Comparison of ENCODE assay signal across 21 cellular contexts in genomic region chr2:28986429-28986828, GRCh38. TPM values are rescaled to one million over a fixed set of nuclear protein-coding genes. Genes with fewer than 3 reads are reported as not detected.
A peak's percentile ranks its signal among the peaks of the same experiment; 100 is the strongest.
DNase-seq lines count a peak whose midpoint lies in the region; TF ChIP-seq lines count a peak whose summit lies in the region.
"Had no signal": no experiment of that assay in that cellular context is flagged by ENCODE, and none has a peak within 500 bp of the region (broad histone marks: within the 10 kb centered on the region; RNA-seq: fewer than 3 reads in every experiment).

No MANE protein-coding gene starts in this region.

- H3K4me3 ChIP-seq in H7 (ENCODE audit: insufficient read depth, low read depth, low read length) = no peak overlapping the region
- H3K4me3 ChIP-seq: SK-N-MC had no signal

- intact Hi-C loops in posterior vena cava (cut with DNase I) = no loop called here

- H3K4me1 Mint-ChIP-seq in immature natural killer cell = peaks cover 14 to 19% of the 10 kb centered on the region in 2 donors
- H3K4me1 Mint-ChIP-seq: IgD-negative memory B cell had no signal

- H3K27me3 ChIP-seq in H7 (ENCODE audit: control insufficient read depth, insufficient read depth, low read length) = no peaks in the 10 kb centered on the region

- DNase-seq in H7 = peak; percentile 16
- no peak for DNase-seq in immature natural killer cell
- peak; percentile 78 for DNase-seq in posterior vena cava (ENCODE audit: low spot score)
- DNase-seq in ureter (ENCODE audit: low spot score) = no peak
- no peak for DNase-seq in NCI-H2227 treated with DMSO at 0.1 percent for 48 hours (lab: John Stamatoyannopoulos, UW)
- no peak for DNase-seq in activated naive CD4-positive, alpha-beta T cell treated with anti-CD3 and anti-CD28 coated beads, Interleukin-2, amount 50 U/mL, for 16 hours
- no peak for DNase-seq in activated CD4-positive, CD25-positive, alpha-beta regulatory T cell treated with anti-CD3 and anti-CD28 coated beads, Interleukin-2, amount 50 U/mL, for 72 hours
- DNase-seq: AML-193; Kasumi-1; MM.1S; NCI-H1092; NCI-H146; NCI-H2081; NCI-H2171 treated with DMSO at 0.1 percent for 48 hours; NCI-H446 treated with DMSO at 0.1 percent for 48 hours; NCI-H69; NK-92 treated with Interleukin-12 subunit alpha and Interleukin-12 subunit beta, amount 100 ng/mL, for 24 hours; Right ventricle myocardium superior had no signal

- H3K4me3 Mint-ChIP-seq in immature natural killer cell = peak overlapping the region in 1 of 5 donors; percentile 14
- H3K4me3 Mint-ChIP-seq: IgD-negative memory B cell had no signal

- peaks cover 0 to 2% (median 0%) of the 10 kb centered on the region in 3 donors for H3K27me3 Mint-ChIP-seq in immature natural killer cell (ENCODE audit: low read depth in 3 of 3)

- no peaks in the 10 kb centered on the region for H3K9me3 Mint-ChIP-seq in immature natural killer cell
- H3K9me3 Mint-ChIP-seq: IgD-negative memory B cell had no signal

- no peaks in the 10 kb centered on the region for H3K36me3 ChIP-seq in H7 (replicated peaks; ENCODE audit: control insufficient read depth, insufficient read depth, low read length)

- no peaks in the 10 kb centered on the region for H3K36me3 Mint-ChIP-seq in immature natural killer cell
- H3K36me3 Mint-ChIP-seq: IgD-negative memory B cell had no signal

- H3K27ac Mint-ChIP-seq in immature natural killer cell = peak overlapping the region; percentile 20 to 85 (median 67)

TF ChIP-seq in PFSK-1, 5 proteins besides CTCF, POLR2A, EP300 and RAD21:
- TF ChIP-seq, protein P1, sequence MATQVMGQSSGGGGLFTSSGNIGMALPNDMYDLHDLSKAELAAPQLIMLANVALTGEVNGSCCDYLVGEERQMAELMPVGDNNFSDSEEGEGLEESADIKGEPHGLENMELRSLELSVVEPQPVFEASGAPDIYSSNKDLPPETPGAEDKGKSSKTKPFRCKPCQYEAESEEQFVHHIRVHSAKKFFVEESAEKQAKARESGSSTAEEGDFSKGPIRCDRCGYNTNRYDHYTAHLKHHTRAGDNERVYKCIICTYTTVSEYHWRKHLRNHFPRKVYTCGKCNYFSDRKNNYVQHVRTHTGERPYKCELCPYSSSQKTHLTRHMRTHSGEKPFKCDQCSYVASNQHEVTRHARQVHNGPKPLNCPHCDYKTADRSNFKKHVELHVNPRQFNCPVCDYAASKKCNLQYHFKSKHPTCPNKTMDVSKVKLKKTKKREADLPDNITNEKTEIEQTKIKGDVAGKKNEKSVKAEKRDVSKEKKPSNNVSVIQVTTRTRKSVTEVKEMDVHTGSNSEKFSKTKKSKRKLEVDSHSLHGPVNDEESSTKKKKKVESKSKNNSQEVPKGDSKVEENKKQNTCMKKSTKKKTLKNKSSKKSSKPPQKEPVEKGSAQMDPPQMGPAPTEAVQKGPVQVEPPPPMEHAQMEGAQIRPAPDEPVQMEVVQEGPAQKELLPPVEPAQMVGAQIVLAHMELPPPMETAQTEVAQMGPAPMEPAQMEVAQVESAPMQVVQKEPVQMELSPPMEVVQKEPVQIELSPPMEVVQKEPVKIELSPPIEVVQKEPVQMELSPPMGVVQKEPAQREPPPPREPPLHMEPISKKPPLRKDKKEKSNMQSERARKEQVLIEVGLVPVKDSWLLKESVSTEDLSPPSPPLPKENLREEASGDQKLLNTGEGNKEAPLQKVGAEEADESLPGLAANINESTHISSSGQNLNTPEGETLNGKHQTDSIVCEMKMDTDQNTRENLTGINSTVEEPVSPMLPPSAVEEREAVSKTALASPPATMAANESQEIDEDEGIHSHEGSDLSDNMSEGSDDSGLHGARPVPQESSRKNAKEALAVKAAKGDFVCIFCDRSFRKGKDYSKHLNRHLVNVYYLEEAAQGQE (IDR thresholded peaks at IDR 0.05; ENCODE audit: insufficient read depth in 1 of 2, low read depth in 2 of 2, low read length in 2 of 2) = peak; percentile 76 to 87
- no peak for TF ChIP-seq POLR2AphosphoS5 (IDR thresholded peaks at IDR 0.05; ENCODE audit: low read depth, low read length)
TF ChIP-seq in PFSK-1: peak in this region for 1.

RNA-seq across cellular contexts. Expression of gene TOGARAM2, which starts 5.3 kb away (rescaled TPM):
- total RNA-seq in H7 (2014; rRNA removed; shearing (Covaris generic)) = 0.18 and 0.21 TPM in 2 replicates
- polyA plus RNA-seq in PFSK-1 (2012; ENCODE audit: insufficient read length, low read depth) = 0.30 TPM
- polyA plus RNA-seq in immature natural killer cell = 10 to 100 TPM in 1 of 3 donors, 1 to 10 TPM in 2; 3.1 to 13.0 (median 9.5) TPM
- total RNA-seq in posterior vena cava (under 1 TPM; 0.52 to 0.60 TPM), ureter (0.31 TPM)

Comparison
In these comparisons a context has a peak if more than half of its experiments do, and no peak if none do; other contexts are left out.
1. DNase-seq: peak in H7 (single experiment) and posterior vena cava (single experiment); none in immature natural killer cell (0 of 3), ureter (single experiment), NCI-H2227 treated with DMSO at 0.1 percent for 48 hours (single experiment), activated naive CD4-positive, alpha-beta T cell treated with anti-CD3 and anti-CD28 coated beads, Interleukin-2, amount 50 U/mL, for 16 hours (single experiment) and activated CD4-positive, CD25-positive, alpha-beta regulatory T cell treated with anti-CD3 and anti-CD28 coated beads, Interleukin-2, amount 50 U/mL, for 72 hours (single experiment).